2 cellular contexts compared by ENCODE assay signal in the genomic region with DNA sequence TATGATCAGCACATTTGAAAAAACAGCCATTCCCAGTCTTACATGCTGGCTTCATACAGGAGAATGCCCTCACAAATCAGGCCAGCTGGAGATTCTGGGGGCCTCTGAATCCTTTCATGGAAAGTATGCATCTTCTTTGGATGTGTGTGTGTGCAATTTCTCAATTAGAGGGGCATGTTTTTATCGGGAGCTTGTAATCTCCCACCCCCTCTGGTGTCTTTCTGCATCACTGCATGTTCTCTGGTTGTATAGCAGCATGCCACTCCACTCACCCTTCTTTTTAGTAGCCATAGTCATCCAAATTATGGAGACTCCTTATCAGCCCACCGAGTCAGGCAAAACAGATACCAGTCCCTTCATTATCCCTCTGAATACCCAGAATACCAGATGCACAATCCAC.
TF ChIP-seq lines count a peak whose summit lies in the region.

No MANE protein-coding gene starts in this region.

TF ChIP-seq in GM23338, 12 proteins besides CTCF, POLR2A, EP300 and RAD21 (continued from another document):
- TF ChIP-seq, protein P1, sequence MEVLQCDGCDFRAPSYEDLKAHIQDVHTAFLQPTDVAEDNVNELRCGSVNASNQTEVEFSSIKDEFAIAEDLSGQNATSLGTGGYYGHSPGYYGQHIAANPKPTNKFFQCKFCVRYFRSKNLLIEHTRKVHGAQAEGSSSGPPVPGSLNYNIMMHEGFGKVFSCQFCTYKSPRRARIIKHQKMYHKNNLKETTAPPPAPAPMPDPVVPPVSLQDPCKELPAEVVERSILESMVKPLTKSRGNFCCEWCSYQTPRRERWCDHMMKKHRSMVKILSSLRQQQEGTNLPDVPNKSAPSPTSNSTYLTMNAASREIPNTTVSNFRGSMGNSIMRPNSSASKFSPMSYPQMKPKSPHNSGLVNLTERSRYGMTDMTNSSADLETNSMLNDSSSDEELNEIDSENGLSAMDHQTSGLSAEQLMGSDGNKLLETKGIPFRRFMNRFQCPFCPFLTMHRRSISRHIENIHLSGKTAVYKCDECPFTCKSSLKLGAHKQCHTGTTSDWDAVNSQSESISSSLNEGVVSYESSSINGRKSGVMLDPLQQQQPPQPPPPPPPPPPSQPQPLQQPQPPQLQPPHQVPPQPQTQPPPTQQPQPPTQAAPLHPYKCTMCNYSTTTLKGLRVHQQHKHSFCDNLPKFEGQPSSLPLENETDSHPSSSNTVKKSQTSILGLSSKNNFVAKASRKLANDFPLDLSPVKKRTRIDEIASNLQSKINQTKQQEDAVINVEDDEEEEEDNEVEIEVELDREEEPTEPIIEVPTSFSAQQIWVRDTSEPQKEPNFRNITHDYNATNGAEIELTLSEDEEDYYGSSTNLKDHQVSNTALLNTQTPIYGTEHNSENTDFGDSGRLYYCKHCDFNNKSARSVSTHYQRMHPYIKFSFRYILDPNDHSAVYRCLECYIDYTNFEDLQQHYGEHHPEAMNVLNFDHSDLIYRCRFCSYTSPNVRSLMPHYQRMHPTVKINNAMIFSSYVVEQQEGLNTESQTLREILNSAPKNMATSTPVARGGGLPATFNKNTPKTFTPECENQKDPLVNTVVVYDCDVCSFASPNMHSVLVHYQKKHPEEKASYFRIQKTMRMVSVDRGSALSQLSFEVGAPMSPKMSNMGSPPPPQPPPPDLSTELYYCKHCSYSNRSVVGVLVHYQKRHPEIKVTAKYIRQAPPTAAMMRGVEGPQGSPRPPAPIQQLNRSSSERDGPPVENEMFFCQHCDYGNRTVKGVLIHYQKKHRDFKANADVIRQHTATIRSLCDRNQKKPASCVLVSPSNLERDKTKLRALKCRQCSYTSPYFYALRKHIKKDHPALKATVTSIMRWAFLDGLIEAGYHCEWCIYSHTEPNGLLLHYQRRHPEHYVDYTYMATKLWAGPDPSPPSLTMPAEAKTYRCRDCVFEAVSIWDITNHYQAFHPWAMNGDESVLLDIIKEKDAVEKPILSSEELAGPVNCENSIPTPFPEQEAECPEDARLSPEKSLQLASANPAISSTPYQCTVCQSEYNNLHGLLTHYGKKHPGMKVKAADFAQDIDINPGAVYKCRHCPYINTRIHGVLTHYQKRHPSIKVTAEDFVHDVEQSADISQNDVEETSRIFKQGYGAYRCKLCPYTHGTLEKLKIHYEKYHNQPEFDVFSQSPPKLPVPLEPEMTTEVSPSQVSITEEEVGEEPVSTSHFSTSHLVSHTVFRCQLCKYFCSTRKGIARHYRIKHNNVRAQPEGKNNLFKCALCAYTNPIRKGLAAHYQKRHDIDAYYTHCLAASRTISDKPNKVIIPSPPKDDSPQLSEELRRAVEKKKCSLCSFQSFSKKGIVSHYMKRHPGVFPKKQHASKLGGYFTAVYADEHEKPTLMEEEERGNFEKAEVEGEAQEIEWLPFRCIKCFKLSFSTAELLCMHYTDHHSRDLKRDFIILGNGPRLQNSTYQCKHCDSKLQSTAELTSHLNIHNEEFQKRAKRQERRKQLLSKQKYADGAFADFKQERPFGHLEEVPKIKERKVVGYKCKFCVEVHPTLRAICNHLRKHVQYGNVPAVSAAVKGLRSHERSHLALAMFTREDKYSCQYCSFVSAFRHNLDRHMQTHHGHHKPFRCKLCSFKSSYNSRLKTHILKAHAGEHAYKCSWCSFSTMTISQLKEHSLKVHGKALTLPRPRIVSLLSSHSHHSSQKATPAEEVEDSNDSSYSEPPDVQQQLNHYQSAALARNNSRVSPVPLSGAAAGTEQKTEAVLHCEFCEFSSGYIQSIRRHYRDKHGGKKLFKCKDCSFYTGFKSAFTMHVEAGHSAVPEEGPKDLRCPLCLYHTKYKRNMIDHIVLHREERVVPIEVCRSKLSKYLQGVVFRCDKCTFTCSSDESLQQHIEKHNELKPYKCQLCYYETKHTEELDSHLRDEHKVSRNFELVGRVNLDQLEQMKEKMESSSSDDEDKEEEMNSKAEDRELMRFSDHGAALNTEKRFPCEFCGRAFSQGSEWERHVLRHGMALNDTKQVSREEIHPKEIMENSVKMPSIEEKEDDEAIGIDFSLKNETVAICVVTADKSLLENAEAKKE (CRISPR knock-in tag; IDR thresholded peaks at IDR 0.05), result no peak
- TF ChIP-seq, protein P2, sequence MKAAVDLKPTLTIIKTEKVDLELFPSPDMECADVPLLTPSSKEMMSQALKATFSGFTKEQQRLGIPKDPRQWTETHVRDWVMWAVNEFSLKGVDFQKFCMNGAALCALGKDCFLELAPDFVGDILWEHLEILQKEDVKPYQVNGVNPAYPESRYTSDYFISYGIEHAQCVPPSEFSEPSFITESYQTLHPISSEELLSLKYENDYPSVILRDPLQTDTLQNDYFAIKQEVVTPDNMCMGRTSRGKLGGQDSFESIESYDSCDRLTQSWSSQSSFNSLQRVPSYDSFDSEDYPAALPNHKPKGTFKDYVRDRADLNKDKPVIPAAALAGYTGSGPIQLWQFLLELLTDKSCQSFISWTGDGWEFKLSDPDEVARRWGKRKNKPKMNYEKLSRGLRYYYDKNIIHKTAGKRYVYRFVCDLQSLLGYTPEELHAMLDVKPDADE (IDR thresholded peaks at IDR 0.05), result no peak
- no peak for TF ChIP-seq JUNB (IDR thresholded peaks at IDR 0.05; ENCODE audit: unreplicated experiment)
- TF ChIP-seq, protein P3, sequence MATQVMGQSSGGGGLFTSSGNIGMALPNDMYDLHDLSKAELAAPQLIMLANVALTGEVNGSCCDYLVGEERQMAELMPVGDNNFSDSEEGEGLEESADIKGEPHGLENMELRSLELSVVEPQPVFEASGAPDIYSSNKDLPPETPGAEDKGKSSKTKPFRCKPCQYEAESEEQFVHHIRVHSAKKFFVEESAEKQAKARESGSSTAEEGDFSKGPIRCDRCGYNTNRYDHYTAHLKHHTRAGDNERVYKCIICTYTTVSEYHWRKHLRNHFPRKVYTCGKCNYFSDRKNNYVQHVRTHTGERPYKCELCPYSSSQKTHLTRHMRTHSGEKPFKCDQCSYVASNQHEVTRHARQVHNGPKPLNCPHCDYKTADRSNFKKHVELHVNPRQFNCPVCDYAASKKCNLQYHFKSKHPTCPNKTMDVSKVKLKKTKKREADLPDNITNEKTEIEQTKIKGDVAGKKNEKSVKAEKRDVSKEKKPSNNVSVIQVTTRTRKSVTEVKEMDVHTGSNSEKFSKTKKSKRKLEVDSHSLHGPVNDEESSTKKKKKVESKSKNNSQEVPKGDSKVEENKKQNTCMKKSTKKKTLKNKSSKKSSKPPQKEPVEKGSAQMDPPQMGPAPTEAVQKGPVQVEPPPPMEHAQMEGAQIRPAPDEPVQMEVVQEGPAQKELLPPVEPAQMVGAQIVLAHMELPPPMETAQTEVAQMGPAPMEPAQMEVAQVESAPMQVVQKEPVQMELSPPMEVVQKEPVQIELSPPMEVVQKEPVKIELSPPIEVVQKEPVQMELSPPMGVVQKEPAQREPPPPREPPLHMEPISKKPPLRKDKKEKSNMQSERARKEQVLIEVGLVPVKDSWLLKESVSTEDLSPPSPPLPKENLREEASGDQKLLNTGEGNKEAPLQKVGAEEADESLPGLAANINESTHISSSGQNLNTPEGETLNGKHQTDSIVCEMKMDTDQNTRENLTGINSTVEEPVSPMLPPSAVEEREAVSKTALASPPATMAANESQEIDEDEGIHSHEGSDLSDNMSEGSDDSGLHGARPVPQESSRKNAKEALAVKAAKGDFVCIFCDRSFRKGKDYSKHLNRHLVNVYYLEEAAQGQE (IDR thresholded peaks at IDR 0.05; ENCODE audit: unreplicated experiment), result no peak
- no peak for TF ChIP-seq NANOG (IDR thresholded peaks at IDR 0.05; ENCODE audit: borderline replicate concordance)
- no peak for TF ChIP-seq EZH2phosphoT487 (IDR thresholded peaks at IDR 0.05; ENCODE audit: unreplicated experiment)
- no peak for TF ChIP-seq ZNF114 (CRISPR knock-in tag; IDR thresholded peaks at IDR 0.05)
TF ChIP-seq in GM23338: peak in this region for 0.

TF ChIP-seq in WTC11, 78 proteins besides CTCF, POLR2A, EP300 and RAD21 (continued from another document):
- TF ChIP-seq, protein P4, sequence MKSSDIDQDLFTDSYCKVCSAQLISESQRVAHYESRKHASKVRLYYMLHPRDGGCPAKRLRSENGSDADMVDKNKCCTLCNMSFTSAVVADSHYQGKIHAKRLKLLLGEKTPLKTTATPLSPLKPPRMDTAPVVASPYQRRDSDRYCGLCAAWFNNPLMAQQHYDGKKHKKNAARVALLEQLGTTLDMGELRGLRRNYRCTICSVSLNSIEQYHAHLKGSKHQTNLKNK (CRISPR knock-in tag; IDR thresholded peaks at IDR 0.05), result no peak
- TF ChIP-seq FOXJ3 (CRISPR knock-in tag; IDR thresholded peaks at IDR 0.05; ENCODE audit: borderline replicate concordance) (no peak), ZNF396 (CRISPR knock-in tag; IDR thresholded peaks at IDR 0.05; ENCODE audit: borderline replicate concordance) (no peak)
- TF ChIP-seq, protein P5, sequence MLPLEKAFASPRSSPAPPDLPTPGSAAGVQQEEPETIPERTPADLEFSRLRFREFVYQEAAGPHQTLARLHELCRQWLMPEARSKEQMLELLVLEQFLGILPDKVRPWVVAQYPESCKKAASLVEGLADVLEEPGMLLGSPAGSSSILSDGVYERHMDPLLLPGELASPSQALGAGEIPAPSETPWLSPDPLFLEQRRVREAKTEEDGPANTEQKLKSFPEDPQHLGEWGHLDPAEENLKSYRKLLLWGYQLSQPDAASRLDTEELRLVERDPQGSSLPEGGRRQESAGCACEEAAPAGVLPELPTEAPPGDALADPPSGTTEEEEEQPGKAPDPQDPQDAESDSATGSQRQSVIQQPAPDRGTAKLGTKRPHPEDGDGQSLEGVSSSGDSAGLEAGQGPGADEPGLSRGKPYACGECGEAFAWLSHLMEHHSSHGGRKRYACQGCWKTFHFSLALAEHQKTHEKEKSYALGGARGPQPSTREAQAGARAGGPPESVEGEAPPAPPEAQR (CRISPR knock-in tag; IDR thresholded peaks at IDR 0.05), result no peak
- TF ChIP-seq, protein P6, sequence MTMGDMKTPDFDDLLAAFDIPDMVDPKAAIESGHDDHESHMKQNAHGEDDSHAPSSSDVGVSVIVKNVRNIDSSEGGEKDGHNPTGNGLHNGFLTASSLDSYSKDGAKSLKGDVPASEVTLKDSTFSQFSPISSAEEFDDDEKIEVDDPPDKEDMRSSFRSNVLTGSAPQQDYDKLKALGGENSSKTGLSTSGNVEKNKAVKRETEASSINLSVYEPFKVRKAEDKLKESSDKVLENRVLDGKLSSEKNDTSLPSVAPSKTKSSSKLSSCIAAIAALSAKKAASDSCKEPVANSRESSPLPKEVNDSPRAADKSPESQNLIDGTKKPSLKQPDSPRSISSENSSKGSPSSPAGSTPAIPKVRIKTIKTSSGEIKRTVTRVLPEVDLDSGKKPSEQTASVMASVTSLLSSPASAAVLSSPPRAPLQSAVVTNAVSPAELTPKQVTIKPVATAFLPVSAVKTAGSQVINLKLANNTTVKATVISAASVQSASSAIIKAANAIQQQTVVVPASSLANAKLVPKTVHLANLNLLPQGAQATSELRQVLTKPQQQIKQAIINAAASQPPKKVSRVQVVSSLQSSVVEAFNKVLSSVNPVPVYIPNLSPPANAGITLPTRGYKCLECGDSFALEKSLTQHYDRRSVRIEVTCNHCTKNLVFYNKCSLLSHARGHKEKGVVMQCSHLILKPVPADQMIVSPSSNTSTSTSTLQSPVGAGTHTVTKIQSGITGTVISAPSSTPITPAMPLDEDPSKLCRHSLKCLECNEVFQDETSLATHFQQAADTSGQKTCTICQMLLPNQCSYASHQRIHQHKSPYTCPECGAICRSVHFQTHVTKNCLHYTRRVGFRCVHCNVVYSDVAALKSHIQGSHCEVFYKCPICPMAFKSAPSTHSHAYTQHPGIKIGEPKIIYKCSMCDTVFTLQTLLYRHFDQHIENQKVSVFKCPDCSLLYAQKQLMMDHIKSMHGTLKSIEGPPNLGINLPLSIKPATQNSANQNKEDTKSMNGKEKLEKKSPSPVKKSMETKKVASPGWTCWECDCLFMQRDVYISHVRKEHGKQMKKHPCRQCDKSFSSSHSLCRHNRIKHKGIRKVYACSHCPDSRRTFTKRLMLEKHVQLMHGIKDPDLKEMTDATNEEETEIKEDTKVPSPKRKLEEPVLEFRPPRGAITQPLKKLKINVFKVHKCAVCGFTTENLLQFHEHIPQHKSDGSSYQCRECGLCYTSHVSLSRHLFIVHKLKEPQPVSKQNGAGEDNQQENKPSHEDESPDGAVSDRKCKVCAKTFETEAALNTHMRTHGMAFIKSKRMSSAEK (CRISPR knock-in tag; IDR thresholded peaks at IDR 0.05; ENCODE audit: borderline replicate concordance), result no peak
